In genomic region chr7:36291387-36292316, GRCh38 we compare ENCODE assay signal across 1 cellular context.
A peak's percentile ranks its signal among the peaks of the same experiment; 100 is the strongest.
TF ChIP-seq lines count a peak whose summit lies in the region.

No MANE protein-coding gene starts in this region.

TF ChIP-seq in HepG2, 621 proteins besides CTCF, POLR2A, EP300 and RAD21 (continued from another document and continues in another):
- TF ChIP-seq ZBTB4 (CRISPR knock-in tag; IDR thresholded peaks at IDR 0.05; ENCODE audit: borderline replicate concordance) (no peak), ZNF605 (CRISPR knock-in tag; IDR thresholded peaks at IDR 0.05) (peak; percentile 61; the same call in 1 of the 2 replicates), NFAT5 (CRISPR knock-in tag; IDR thresholded peaks at IDR 0.05) (no peak), ZNF639 (CRISPR knock-in tag; conservative IDR thresholded peaks at IDR 0.05) (0 out of 2 replicates have a peak, but pooled peaks have one; percentile 27), ZNF143 (CRISPR knock-in tag; IDR thresholded peaks at IDR 0.05) (no peak), REXO4 (CRISPR knock-in tag; IDR thresholded peaks at IDR 0.05; ENCODE audit: borderline replicate concordance) (no peak), ATF7 (IDR thresholded peaks at IDR 0.05) (no peak), ATF7 (CRISPR knock-in tag; IDR thresholded peaks at IDR 0.05) (no peak), NFRKB (IDR thresholded peaks at IDR 0.05) (no peak), ZIK1 (CRISPR knock-in tag; IDR thresholded peaks at IDR 0.05; ENCODE audit: borderline replicate concordance, low read depth) (no peak), SIX1 (CRISPR knock-in tag; IDR thresholded peaks at IDR 0.05; ENCODE audit: borderline replicate concordance) (no peak), MTA1 (CRISPR knock-in tag; IDR thresholded peaks at IDR 0.05; ENCODE audit: borderline replicate concordance) (0 out of 2 replicates have a peak, but pooled peaks have one; percentile 31), NFATC3 (CRISPR knock-in tag; IDR thresholded peaks at IDR 0.05) (no peak), ZNF563 (CRISPR knock-in tag; IDR thresholded peaks at IDR 0.05) (no peak), CC2D1A (CRISPR knock-in tag; IDR thresholded peaks at IDR 0.05) (no peak), NR2C2 (CRISPR knock-in tag; IDR thresholded peaks at IDR 0.05; ENCODE audit: borderline replicate concordance) (peak; percentile 45; the same call in 1 of the 2 replicates), BRCA1 (CRISPR knock-in tag; IDR thresholded peaks at IDR 0.05) (no peak), BCL6 (CRISPR knock-in tag; IDR thresholded peaks at IDR 0.05) (0 out of 2 replicates have a peak, but pooled peaks have one; percentile 28), MAZ (IDR thresholded peaks at IDR 0.05; ENCODE audit: borderline replicate concordance, low read depth, low read length) (no peak), MAZ (CRISPR knock-in tag; IDR thresholded peaks at IDR 0.05; ENCODE audit: low read depth) (0 out of 2 replicates have a peak, but pooled peaks have one; percentile 20), PAF1 (CRISPR knock-in tag; IDR thresholded peaks at IDR 0.05) (no peak), JARID2 (CRISPR knock-in tag; IDR thresholded peaks at IDR 0.05; ENCODE audit: insufficient replicate concordance) (peak; percentile 64), ARNT (IDR thresholded peaks at IDR 0.05) (no peak), ZNF766 (CRISPR knock-in tag; IDR thresholded peaks at IDR 0.05; ENCODE audit: borderline replicate concordance) (no peak), MIER2 (CRISPR knock-in tag; IDR thresholded peaks at IDR 0.05) (no peak), RFX5 (IDR thresholded peaks at IDR 0.05; ENCODE audit: low read depth, low read length) (no peak), MBNL3 (CRISPR knock-in tag; conservative IDR thresholded peaks at IDR 0.05) (no peak), SRF (IDR thresholded peaks at IDR 0.05; ENCODE audit: low read depth, low read length) (peak; percentile 87), TBP (CRISPR knock-in tag; IDR thresholded peaks at IDR 0.05) (no peak), ZNF652 (CRISPR knock-in tag; IDR thresholded peaks at IDR 0.05; ENCODE audit: borderline replicate concordance, low read depth) (no peak), NCOR1 (IDR thresholded peaks at IDR 0.05; ENCODE audit: borderline replicate concordance, low read length) (no peak), HIC2 (CRISPR knock-in tag; IDR thresholded peaks at IDR 0.05; ENCODE audit: low read depth) (peak; percentile 26; the same call in 1 of the 2 replicates), ETV5 (CRISPR knock-in tag; IDR thresholded peaks at IDR 0.05; ENCODE audit: borderline replicate concordance) (peak; percentile 70), AGO2 (optimal IDR thresholded peaks at IDR 0.05; ENCODE audit: low read depth, low read length) (no peak), ZNF10 (CRISPR knock-in tag; IDR thresholded peaks at IDR 0.05; ENCODE audit: borderline replicate concordance, low read depth) (no peak)
- TF ChIP-seq, protein P1, sequence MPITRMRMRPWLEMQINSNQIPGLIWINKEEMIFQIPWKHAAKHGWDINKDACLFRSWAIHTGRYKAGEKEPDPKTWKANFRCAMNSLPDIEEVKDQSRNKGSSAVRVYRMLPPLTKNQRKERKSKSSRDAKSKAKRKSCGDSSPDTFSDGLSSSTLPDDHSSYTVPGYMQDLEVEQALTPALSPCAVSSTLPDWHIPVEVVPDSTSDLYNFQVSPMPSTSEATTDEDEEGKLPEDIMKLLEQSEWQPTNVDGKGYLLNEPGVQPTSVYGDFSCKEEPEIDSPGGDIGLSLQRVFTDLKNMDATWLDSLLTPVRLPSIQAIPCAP (CRISPR knock-in tag; IDR thresholded peaks at IDR 0.05; ENCODE audit: low read depth): no peak
- TF ChIP-seq, protein P2, sequence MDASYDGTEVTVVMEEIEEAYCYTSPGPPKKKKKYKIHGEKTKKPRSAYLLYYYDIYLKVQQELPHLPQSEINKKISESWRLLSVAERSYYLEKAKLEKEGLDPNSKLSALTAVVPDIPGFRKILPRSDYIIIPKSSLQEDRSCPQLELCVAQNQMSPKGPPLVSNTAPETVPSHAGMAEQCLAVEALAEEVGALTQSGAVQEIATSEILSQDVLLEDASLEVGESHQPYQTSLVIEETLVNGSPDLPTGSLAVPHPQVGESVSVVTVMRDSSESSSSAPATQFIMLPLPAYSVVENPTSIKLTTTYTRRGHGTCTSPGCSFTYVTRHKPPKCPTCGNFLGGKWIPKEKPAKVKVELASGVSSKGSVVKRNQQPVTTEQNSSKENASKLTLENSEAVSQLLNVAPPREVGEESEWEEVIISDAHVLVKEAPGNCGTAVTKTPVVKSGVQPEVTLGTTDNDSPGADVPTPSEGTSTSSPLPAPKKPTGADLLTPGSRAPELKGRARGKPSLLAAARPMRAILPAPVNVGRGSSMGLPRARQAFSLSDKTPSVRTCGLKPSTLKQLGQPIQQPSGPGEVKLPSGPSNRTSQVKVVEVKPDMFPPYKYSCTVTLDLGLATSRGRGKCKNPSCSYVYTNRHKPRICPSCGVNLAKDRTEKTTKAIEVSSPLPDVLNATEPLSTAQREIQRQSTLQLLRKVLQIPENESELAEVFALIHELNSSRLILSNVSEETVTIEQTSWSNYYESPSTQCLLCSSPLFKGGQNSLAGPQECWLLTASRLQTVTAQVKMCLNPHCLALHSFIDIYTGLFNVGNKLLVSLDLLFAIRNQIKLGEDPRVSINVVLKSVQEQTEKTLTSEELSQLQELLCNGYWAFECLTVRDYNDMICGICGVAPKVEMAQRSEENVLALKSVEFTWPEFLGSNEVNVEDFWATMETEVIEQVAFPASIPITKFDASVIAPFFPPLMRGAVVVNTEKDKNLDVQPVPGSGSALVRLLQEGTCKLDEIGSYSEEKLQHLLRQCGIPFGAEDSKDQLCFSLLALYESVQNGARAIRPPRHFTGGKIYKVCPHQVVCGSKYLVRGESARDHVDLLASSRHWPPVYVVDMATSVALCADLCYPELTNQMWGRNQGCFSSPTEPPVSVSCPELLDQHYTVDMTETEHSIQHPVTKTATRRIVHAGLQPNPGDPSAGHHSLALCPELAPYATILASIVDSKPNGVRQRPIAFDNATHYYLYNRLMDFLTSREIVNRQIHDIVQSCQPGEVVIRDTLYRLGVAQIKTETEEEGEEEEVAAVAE (CRISPR knock-in tag; IDR thresholded peaks at IDR 0.05; ENCODE audit: borderline replicate concordance): no peak
- TF ChIP-seq, protein P3, sequence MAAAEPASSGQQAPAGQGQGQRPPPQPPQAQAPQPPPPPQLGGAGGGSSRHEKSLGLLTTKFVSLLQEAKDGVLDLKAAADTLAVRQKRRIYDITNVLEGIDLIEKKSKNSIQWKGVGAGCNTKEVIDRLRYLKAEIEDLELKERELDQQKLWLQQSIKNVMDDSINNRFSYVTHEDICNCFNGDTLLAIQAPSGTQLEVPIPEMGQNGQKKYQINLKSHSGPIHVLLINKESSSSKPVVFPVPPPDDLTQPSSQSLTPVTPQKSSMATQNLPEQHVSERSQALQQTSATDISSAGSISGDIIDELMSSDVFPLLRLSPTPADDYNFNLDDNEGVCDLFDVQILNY (CRISPR knock-in tag; conservative IDR thresholded peaks at IDR 0.05): no peak
- TF ChIP-seq, protein P4, sequence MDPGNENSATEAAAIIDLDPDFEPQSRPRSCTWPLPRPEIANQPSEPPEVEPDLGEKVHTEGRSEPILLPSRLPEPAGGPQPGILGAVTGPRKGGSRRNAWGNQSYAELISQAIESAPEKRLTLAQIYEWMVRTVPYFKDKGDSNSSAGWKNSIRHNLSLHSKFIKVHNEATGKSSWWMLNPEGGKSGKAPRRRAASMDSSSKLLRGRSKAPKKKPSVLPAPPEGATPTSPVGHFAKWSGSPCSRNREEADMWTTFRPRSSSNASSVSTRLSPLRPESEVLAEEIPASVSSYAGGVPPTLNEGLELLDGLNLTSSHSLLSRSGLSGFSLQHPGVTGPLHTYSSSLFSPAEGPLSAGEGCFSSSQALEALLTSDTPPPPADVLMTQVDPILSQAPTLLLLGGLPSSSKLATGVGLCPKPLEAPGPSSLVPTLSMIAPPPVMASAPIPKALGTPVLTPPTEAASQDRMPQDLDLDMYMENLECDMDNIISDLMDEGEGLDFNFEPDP (CRISPR knock-in tag; conservative IDR thresholded peaks at IDR 0.05): 0 out of 2 replicates have a peak, but pooled peaks have one; percentile 31
- TF ChIP-seq, protein P5, sequence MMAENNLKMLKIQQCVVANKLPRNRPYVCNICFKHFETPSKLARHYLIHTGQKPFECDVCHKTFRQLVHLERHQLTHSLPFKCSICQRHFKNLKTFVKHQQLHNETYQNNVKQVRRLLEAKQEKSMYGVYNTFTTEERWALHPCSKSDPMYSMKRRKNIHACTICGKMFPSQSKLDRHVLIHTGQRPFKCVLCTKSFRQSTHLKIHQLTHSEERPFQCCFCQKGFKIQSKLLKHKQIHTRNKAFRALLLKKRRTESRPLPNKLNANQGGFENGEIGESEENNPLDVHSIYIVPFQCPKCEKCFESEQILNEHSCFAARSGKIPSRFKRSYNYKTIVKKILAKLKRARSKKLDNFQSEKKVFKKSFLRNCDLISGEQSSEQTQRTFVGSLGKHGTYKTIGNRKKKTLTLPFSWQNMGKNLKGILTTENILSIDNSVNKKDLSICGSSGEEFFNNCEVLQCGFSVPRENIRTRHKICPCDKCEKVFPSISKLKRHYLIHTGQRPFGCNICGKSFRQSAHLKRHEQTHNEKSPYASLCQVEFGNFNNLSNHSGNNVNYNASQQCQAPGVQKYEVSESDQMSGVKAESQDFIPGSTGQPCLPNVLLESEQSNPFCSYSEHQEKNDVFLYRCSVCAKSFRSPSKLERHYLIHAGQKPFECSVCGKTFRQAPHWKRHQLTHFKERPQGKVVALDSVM (CRISPR knock-in tag; IDR thresholded peaks at IDR 0.05): no peak
